In genomic region chr10:56698506-56698905, GRCh38 we compare ENCODE assay signal across 35 cellular contexts.
"Had no signal": no experiment of that assay in that cellular context is flagged by ENCODE, and none has a peak within 500 bp of the region (broad histone marks: within the 10 kb centered on the region; RNA-seq: fewer than 3 reads in every experiment).

No MANE protein-coding gene starts in this region.

- H3K4me3 ChIP-seq: MG63 had no signal

- H3K36me3 ChIP-seq: MG63 had no signal

- H3K9me3 ChIP-seq: MG63 had no signal

- H3K27me3 ChIP-seq: MG63 had no signal

- DNase-seq: Karpas-422, Kasumi-1, MG63, MM.1S, MV-4-11, NCI-H1048, NCI-H1092, NCI-H1092 treated with DMSO at 0.1 percent for 48 hours, NCI-H1105, NCI-H1105 treated with DMSO at 0.1 percent for 48 hours, NCI-H1417, NCI-H1417 treated with DMSO at 0.1 percent for 48 hours, NCI-H1436, NCI-H1436 treated with DMSO at 0.1 percent for 48 hours, NCI-H146, NCI-H1694, NCI-H1694 treated with DMSO at 0.1 percent for 48 hours, NCI-H187, NCI-H187 treated with DMSO at 0.1 percent for 48 hours, NCI-H1930, NCI-H2029, NCI-H2029 treated with DMSO at 0.1 percent for 48 hours, NCI-H2081, NCI-H2081 treated with DMSO at 0.1 percent for 48 hours, NCI-H2107, NCI-H2171, NCI-H2171 treated with DMSO at 0.1 percent for 48 hours, NCI-H2227 treated with DMSO at 0.1 percent for 48 hours, NCI-H226, NCI-H345, NCI-H446, NCI-H446 treated with DMSO at 0.1 percent for 48 hours, NCI-H510A, NCI-H510A treated with DMSO at 0.1 percent for 48 hours, NCI-H524 had no signal
